Comparison of ENCODE assay signal across 8 cellular contexts in genomic region chr16:53433930-53434435, GRCh38. TPM values are rescaled to one million over a fixed set of nuclear protein-coding genes. Genes with fewer than 3 reads are reported as not detected.
DNase-seq lines count a peak whose midpoint lies in the region; ATAC-seq, FAIRE-seq and TF ChIP-seq lines count a peak whose summit lies in the region.

No MANE protein-coding gene starts in this region.

- peak overlapping the region; percentile 90 for H3K27ac Mint-ChIP-seq in stimulated activated naive CD8-positive, alpha-beta T cell treated with anti-CD3 and anti-CD28 coated beads, Interleukin-15, Interleukin-2, amounts not matched to agents 100 ng/mL and 50 ng/mL, for 24 hours

- peak; percentile 42 for FAIRE-seq in K562 (lab: Jason Lieb, UNC)

- H3K9me3 Mint-ChIP-seq in stimulated activated naive CD8-positive, alpha-beta T cell treated with anti-CD3 and anti-CD28 coated beads, Interleukin-15, Interleukin-2, amounts not matched to agents 100 ng/mL and 50 ng/mL, for 24 hours, result no peaks in the 10 kb centered on the region

- in situ Hi-C loops in K562 (cut with MboI), result no loop called here

- H3K4me2 ChIP-seq in Loucy (ENCODE audit: low read depth, low read length, poor library complexity, severe bottlenecking) (peak overlapping the region; percentile 83), K562 (ENCODE audit: insufficient read depth, low read length) (peak overlapping the region; percentile 99)

- peak overlapping the region; percentile 96 for H2AFZ ChIP-seq in Loucy (ENCODE audit: low read length)
- H2AFZ ChIP-seq in K562 (ENCODE audit: low read depth, low read length), result peak overlapping the region; percentile 100

- no peaks in the 10 kb centered on the region for H3K27me3 Mint-ChIP-seq in stimulated activated naive CD8-positive, alpha-beta T cell treated with anti-CD3 and anti-CD28 coated beads, Interleukin-15, Interleukin-2, amounts not matched to agents 100 ng/mL and 50 ng/mL, for 24 hours

- peaks cover 44% of the 10 kb centered on the region for H3K4me1 Mint-ChIP-seq in stimulated activated naive CD8-positive, alpha-beta T cell treated with anti-CD3 and anti-CD28 coated beads, Interleukin-15, Interleukin-2, amounts not matched to agents 100 ng/mL and 50 ng/mL, for 24 hours (ENCODE audit: low read depth)

- BruUV-seq in K562 (replicated peaks; lab: Mats Ljungman, UMichigan), result no TSS peak

- peaks cover 40% of the 10 kb centered on the region for H3K79me2 ChIP-seq in Loucy (ENCODE audit: insufficient read depth, low read length)
- peaks cover 42% of the 10 kb centered on the region for H3K79me2 ChIP-seq in K562 (ENCODE audit: control insufficient read depth, insufficient read depth, low read length)

- H4K20me1 ChIP-seq in Loucy (ENCODE audit: insufficient read depth, low read length, poor library complexity, severe bottlenecking), result peaks cover 26% of the 10 kb centered on the region
- peaks cover 5% of the 10 kb centered on the region; the same call in 1 of the 2 replicates for H4K20me1 ChIP-seq in K562 (replicated peaks; ENCODE audit: control insufficient read depth, insufficient read depth, low read length)

- H3K4me3 ChIP-seq in Loucy (ENCODE audit: low read length, poor library complexity, severe bottlenecking) (peak overlapping the region; percentile 94), K562 (peak overlapping the region; percentile 64)

- no peaks in the 10 kb centered on the region for H3K36me3 ChIP-seq in Loucy (ENCODE audit: insufficient read depth, low read length)
- H3K36me3 ChIP-seq in K562 (ENCODE audit: control insufficient read depth, insufficient read depth, low read length), result peaks cover 5% of the 10 kb centered on the region; the same call in 2 of the 3 replicates

- H3K27ac ChIP-seq in K562 (ENCODE audit: extremely low read depth, low read depth, low read length) (peak overlapping the region; percentile 96), layer of hippocampus (ENCODE audit: low read depth, low read length) (peak overlapping the region; percentile 14)

- no peaks in the 10 kb centered on the region for H3F3A ChIP-seq in Loucy (ENCODE audit: low read depth)

- DNase-seq in NCI-H1694 treated with DMSO at 0.1 percent for 48 hours (lab: John Stamatoyannopoulos, UW) (peak; percentile 34), NCI-H1694 (lab: John Stamatoyannopoulos, UW) (no peak), K562 (ENCODE audit: extremely low read depth in 1 of 4, low spot score in 3 of 4) (peak in 2 of 4 experiments; percentile 7 to 89), GM19238 (ENCODE audit: insufficient read length, low spot score) (no peak)

- no peaks in the 10 kb centered on the region for H3K9me1 ChIP-seq in K562 (ENCODE audit: control insufficient read depth, insufficient read depth, low read length)

- peaks cover 18% of the 10 kb centered on the region for H3K4me1 ChIP-seq in Loucy (ENCODE audit: insufficient read depth, low read length, poor library complexity, severe bottlenecking)
- peaks cover 7 to 12% of the 10 kb centered on the region in 2 experiments for H3K4me1 ChIP-seq in K562 (replicated peaks in 1 of 2; ENCODE audit: control insufficient read depth in 2 of 2, insufficient read depth in 2 of 2, low read length in 2 of 2)

- ATAC-seq in K562, result no peak
- no peak for ATAC-seq in GM19035 (IDR thresholded peaks at IDR 0.05; ENCODE audit: unreplicated experiment)

- H3K36me3 Mint-ChIP-seq in stimulated activated naive CD8-positive, alpha-beta T cell treated with anti-CD3 and anti-CD28 coated beads, Interleukin-15, Interleukin-2, amounts not matched to agents 100 ng/mL and 50 ng/mL, for 24 hours (ENCODE audit: low read depth), result peaks cover 4% of the 10 kb centered on the region

- H3K9me2 ChIP-seq in Loucy (replicated peaks; ENCODE audit: low read depth, low read length), result no peaks in the 10 kb centered on the region

- TF ChIP-seq POLR2A in K562 (conservative IDR thresholded peaks at IDR 0.05), result no peak

- CTCF ChIA-PET in K562 (lab: Yijun Ruan, JAX; ENCODE audit: low intra/inter-chr PET ratio), result no interaction called here

- TF ChIP-seq EP300 in K562 (IDR thresholded peaks at IDR 0.05; ENCODE audit: low read length), result 0 out of 2 replicates have a peak, but pooled peaks have one; percentile 8

- H3K9me3 ChIP-seq in Loucy (ENCODE audit: insufficient read depth, low read depth, low read length), result no peaks in the 10 kb centered on the region
- H3K9me3 ChIP-seq in K562 (replicated peaks; ENCODE audit: control insufficient read depth, insufficient read depth, low read depth, low read length), result no peaks in the 10 kb centered on the region

- WGBS in K562 (ENCODE audit: insufficient coverage, low coverage, missing lambda C conversion rate), result 13% methylated on average over 18 of the region's 18 CpGs

- H3K9ac ChIP-seq in Loucy (ENCODE audit: low read depth, low read length, poor library complexity, severe bottlenecking) (peak overlapping the region; percentile 82), K562 (ENCODE audit: insufficient read depth in 1 of 2, low read depth in 2 of 2, low read length in 2 of 2) (peak overlapping the region; percentile 93 to 100)

- H3K4me3 Mint-ChIP-seq in stimulated activated naive CD8-positive, alpha-beta T cell treated with anti-CD3 and anti-CD28 coated beads, Interleukin-15, Interleukin-2, amounts not matched to agents 100 ng/mL and 50 ng/mL, for 24 hours, result peak overlapping the region; percentile 84

- TF ChIP-seq RAD21 in K562 (CRISPR knock-in tag; conservative IDR thresholded peaks at IDR 0.05 in 1 of 2, IDR thresholded peaks at IDR 0.05 in 1 of 2), result no peak

- TF ChIP-seq CTCF in Loucy (conservative IDR thresholded peaks at IDR 0.05; ENCODE audit: low read length), result no peak
- TF ChIP-seq CTCF in K562 (IDR thresholded peaks at IDR 0.05 in 2 of 3, conservative IDR thresholded peaks at IDR 0.05 in 1 of 3; ENCODE audit: insufficient read depth in 2 of 3, low read depth in 1 of 3, low read length in 3 of 3), result no peak

- H3K27me3 ChIP-seq in Loucy (ENCODE audit: insufficient read depth, low read length, poor library complexity, severe bottlenecking) (peaks cover 14% of the 10 kb centered on the region), K562 (ENCODE audit: control insufficient read depth in 2 of 2, insufficient read depth in 2 of 2, low read length in 2 of 2) (no peaks in the 10 kb centered on the region), layer of hippocampus (ENCODE audit: control insufficient read depth, insufficient read depth, low read length) (no peaks in the 10 kb centered on the region)

- intact Hi-C loops in K562 (cut with micrococcal nuclease), result loop anchor here (10.0 kb wide), 1 partner anchor 219 kb away; no protein-coding TSS in a partner anchor

- POLR2A ChIA-PET in K562 (lab: Yijun Ruan, JAX), result interaction anchor here (0.8 kb wide), 1 partner anchor 9 kb away, joined by 4 read pairs; no protein-coding TSS in a partner anchor

TF ChIP-seq in K562, 482 proteins besides CTCF, POLR2A, EP300 and RAD21 (continues in another document):
- TF ChIP-seq ZNF655 (CRISPR knock-in tag; IDR thresholded peaks at IDR 0.05) (no peak), ZNF124 (CRISPR knock-in tag; IDR thresholded peaks at IDR 0.05) (no peak), MAFG (tag; conservative IDR thresholded peaks at IDR 0.05) (no peak), HOXB6 (CRISPR knock-in tag; IDR thresholded peaks at IDR 0.05; ENCODE audit: borderline replicate concordance) (no peak), RBM34 (IDR thresholded peaks at IDR 0.05; ENCODE audit: borderline replicate concordance, insufficient read depth, low read length) (no peak)
- TF ChIP-seq, protein P1, sequence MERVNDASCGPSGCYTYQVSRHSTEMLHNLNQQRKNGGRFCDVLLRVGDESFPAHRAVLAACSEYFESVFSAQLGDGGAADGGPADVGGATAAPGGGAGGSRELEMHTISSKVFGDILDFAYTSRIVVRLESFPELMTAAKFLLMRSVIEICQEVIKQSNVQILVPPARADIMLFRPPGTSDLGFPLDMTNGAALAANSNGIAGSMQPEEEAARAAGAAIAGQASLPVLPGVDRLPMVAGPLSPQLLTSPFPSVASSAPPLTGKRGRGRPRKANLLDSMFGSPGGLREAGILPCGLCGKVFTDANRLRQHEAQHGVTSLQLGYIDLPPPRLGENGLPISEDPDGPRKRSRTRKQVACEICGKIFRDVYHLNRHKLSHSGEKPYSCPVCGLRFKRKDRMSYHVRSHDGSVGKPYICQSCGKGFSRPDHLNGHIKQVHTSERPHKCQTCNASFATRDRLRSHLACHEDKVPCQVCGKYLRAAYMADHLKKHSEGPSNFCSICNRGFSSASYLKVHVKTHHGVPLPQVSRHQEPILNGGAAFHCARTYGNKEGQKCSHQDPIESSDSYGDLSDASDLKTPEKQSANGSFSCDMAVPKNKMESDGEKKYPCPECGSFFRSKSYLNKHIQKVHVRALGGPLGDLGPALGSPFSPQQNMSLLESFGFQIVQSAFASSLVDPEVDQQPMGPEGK (CRISPR knock-in tag; IDR thresholded peaks at IDR 0.05; ENCODE audit: borderline replicate concordance), result no peak

RNA-seq across cellular contexts. Expression of gene RBL2, which starts 0.3 kb away (rescaled TPM):
- total RNA-seq in K562 (2011; cell fraction: chromatin; rRNA removed; ENCODE audit: low replicate concordance), result 94.2 and 230 TPM in 2 replicates
- 51.7 and 57.8 TPM in 2 replicates for total RNA-seq in K562 (2011; cell fraction: nucleolus; rRNA removed)
- total RNA-seq in K562 (2011; cell fraction: nucleoplasm; rRNA removed), result 92.6 and 110 TPM in 2 replicates
- total RNA-seq in K562 (2014; rRNA removed) (20.3 and 23.6 TPM in 2 replicates), K562 (2014; rRNA removed; fragmentation: Illumina TruSeq; extraction: Trizol) (29.3 and 33.9 TPM in 2 replicates), K562 (2015; rRNA removed; fragmentation: Illumina TruSeq; extraction: Trizol) (25.9 and 28.5 TPM in 2 replicates), K562 (2021) (26.8 and 28.5 TPM in 2 replicates)
- polyA plus RNA-seq in K562 (2011; rRNA removed) (76.3 and 85.8 TPM in 2 replicates), K562 (2014; fragmentation: Illumina TruSeq; extraction: Trizol) (32.1 and 36.7 TPM in 2 replicates), K562 (2014; fragmentation: Nextera tagmentation; extraction: Ambion mirVana) (1 to 10 TPM; 7.8 to 9.0 TPM), K562 (2014; rRNA removed) (31.2 and 38.2 TPM in 2 replicates)
- 18.2 and 30.4 TPM in 2 replicates for polyA plus RNA-seq in K562 (2011; cell fraction: cytosol; rRNA removed)
- 227 and 343 TPM in 2 replicates for polyA plus RNA-seq in K562 (2011; cell fraction: nucleus; rRNA removed)
- 17.4 and 33.3 TPM in 2 replicates for polyA plus RNA-seq in K562 (2012)
- polyA minus RNA-seq in K562 (2011; rRNA and poly(A)+ RNA removed), result 43.8 and 51.9 TPM in 2 replicates
- 15.2 and 16.0 TPM in 2 replicates for polyA minus RNA-seq in K562 (2011; cell fraction: cytosol; rRNA and poly(A)+ RNA removed)
- 55.3 and 118 TPM in 2 replicates for polyA minus RNA-seq in K562 (2011; cell fraction: nucleus; rRNA and poly(A)+ RNA removed)
